ENCODE assay signal across 9 cellular contexts in the genomic region with DNA sequence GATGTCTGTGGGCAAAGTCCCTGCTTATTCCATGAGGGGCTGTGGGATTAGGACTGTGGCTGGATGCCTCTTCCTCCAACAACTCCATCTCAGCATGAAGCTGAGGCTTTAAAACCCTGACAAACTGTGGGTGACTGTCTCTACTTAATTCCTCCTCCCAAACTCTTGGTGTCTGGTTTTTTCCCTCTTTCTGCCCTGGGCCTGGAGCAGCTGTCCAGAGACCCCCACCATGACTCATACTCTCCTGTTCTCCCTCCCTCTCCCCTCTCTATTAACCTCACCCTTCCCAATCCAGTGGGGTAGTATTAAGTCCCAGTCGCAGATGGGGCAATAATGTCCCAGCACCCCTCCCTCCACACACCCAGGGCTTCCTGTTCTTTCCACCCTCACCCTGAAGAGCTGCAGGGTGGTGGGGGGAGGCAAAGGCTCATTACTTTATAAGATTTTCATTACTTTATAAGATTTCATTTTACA. TPM values are rescaled to one million over a fixed set of nuclear protein-coding genes. Genes with fewer than 3 reads are reported as not detected.
DNase-seq lines count a peak whose midpoint lies in the region; ATAC-seq and TF ChIP-seq lines count a peak whose summit lies in the region.
"Had no signal": no experiment of that assay in that cellular context is flagged by ENCODE, and none has a peak within 500 bp of the region (broad histone marks: within the 10 kb centered on the region; RNA-seq: fewer than 3 reads in every experiment).

No MANE protein-coding gene starts in this region.

- peak overlapping the region; percentile 78 to 95 (median 90); a peak in 17 of 20 replicates for H3K4me3 ChIP-seq in BLaER1 treated with 17β-estradiol and CSF1 and Interleukin-3, amounts not matched to agents 10 nM and 100 nM
- H3K4me3 ChIP-seq in Peyer's patch (peak overlapping the region; percentile 75 to 93 (median 86)), epithelial cell of proximal tubule (ENCODE audit: low read depth, low read length) (peak overlapping the region; percentile 97), neuronal stem cell (ENCODE audit: low read length in 2 of 2) (peak overlapping the region; percentile 63 to 98)

- H3K18ac ChIP-seq in neuronal stem cell (ENCODE audit: low read length), result no peak overlapping the region

- H4K8ac ChIP-seq in neuronal stem cell (ENCODE audit: low read depth, low read length), result no peak overlapping the region

- H3K9me3 ChIP-seq in BLaER1 treated with 17β-estradiol and CSF1 and Interleukin-3, amounts not matched to agents 10 nM and 100 nM (replicated peaks in 1 of 11), result no peaks in the 10 kb centered on the region
- H3K9me3 ChIP-seq in Peyer's patch (no peaks in the 10 kb centered on the region), neuronal stem cell (replicated peaks in 1 of 2; ENCODE audit: control insufficient read depth in 2 of 2, insufficient read depth in 1 of 2, low read depth in 1 of 2, low read length in 2 of 2) (no peaks in the 10 kb centered on the region)

- peak overlapping the region in 10 of 11 experiments; percentile 83 to 93 (median 88); a peak in 14 of 22 replicates for H3K9ac ChIP-seq in BLaER1 treated with 17β-estradiol and CSF1 and Interleukin-3, amounts not matched to agents 10 nM and 100 nM
- no peak overlapping the region for H3K9ac ChIP-seq in neuronal stem cell (ENCODE audit: low read depth, low read length, poor library complexity)
- H3K9ac ChIP-seq: KMS-11 had no signal

- ATAC-seq in GM18873 (IDR thresholded peaks at IDR 0.05; ENCODE audit: low FRiP score, unreplicated experiment), result no peak

- no peak overlapping the region for H2BK5ac ChIP-seq in neuronal stem cell (ENCODE audit: low read length)

- H2BK15ac ChIP-seq in neuronal stem cell (ENCODE audit: low read length), result no peak overlapping the region

- H3K23ac ChIP-seq in neuronal stem cell (ENCODE audit: low read depth, low read length, poor library complexity), result no peak overlapping the region

- DNase-seq in Peyer's patch, result peak in 1 of 3 donors; percentile 47
- DNase-seq in epithelial cell of proximal tubule (ENCODE audit: low read depth), result no peak
- no peak for DNase-seq in neuronal stem cell (ENCODE audit: low spot score)
- DNase-seq in NCI-H1048 (lab: John Stamatoyannopoulos, UW), result no peak
- no peak for DNase-seq in HUDEP-2 (lab: John Stamatoyannopoulos, UW; ENCODE audit: unreplicated experiment in 76 of 76)
- DNase-seq in NCI-H1694 treated with DMSO at 0.1 percent for 48 hours (lab: John Stamatoyannopoulos, UW), result no peak

- H3K27me3 ChIP-seq in BLaER1 treated with 17β-estradiol and CSF1 and Interleukin-3, amounts not matched to agents 10 nM and 100 nM, result no peaks in the 10 kb centered on the region; a peak in 1 of 22 replicates
- no peaks in the 10 kb centered on the region for H3K27me3 ChIP-seq in Peyer's patch
- no peaks in the 10 kb centered on the region for H3K27me3 ChIP-seq in neuronal stem cell (ENCODE audit: control insufficient read depth in 3 of 3, insufficient read depth in 3 of 3, low read depth in 1 of 3, low read length in 3 of 3)

- no peak overlapping the region for H2AK5ac ChIP-seq in neuronal stem cell (ENCODE audit: low read depth, low read length)

- peaks cover 0 to 21% (median 14%) of the 10 kb centered on the region in 11 experiments; a peak in 14 of 22 replicates for H3K36me3 ChIP-seq in BLaER1 treated with 17β-estradiol and CSF1 and Interleukin-3, amounts not matched to agents 10 nM and 100 nM
- H3K36me3 ChIP-seq in Peyer's patch (no peaks in the 10 kb centered on the region), neuronal stem cell (replicated peaks in 1 of 2; ENCODE audit: control insufficient read depth in 2 of 2, insufficient read depth in 2 of 2, low read length in 2 of 2) (peaks cover 2 to 19% of the 10 kb centered on the region in 2 donors)

- no peak overlapping the region for H2BK120ac ChIP-seq in neuronal stem cell (ENCODE audit: low read depth, low read length)

- no peak overlapping the region for H2BK12ac ChIP-seq in neuronal stem cell (ENCODE audit: low read length)

- TF ChIP-seq CTCF in Peyer's patch (IDR thresholded peaks at IDR 0.05) (no peak), epithelial cell of proximal tubule (conservative IDR thresholded peaks at IDR 0.05; ENCODE audit: low read depth, low read length) (no peak)

- no CpG with 5 or more reads among the region's 1 CpG for WGBS in neuronal stem cell (ENCODE audit: extremely low coverage in 2 of 2, insufficient read length in 2 of 2, insufficient replicate concordance in 1 of 2), 2 donors

- peak overlapping the region; percentile 83 to 99 (median 95) for H3K4me2 ChIP-seq in BLaER1 treated with 17β-estradiol and CSF1 and Interleukin-3, amounts not matched to agents 10 nM and 100 nM
- peak overlapping the region; percentile 74 for H3K4me2 ChIP-seq in neuronal stem cell (ENCODE audit: insufficient read depth, low read length, poor library complexity, severe bottlenecking)

- H4K20me1 ChIP-seq in BLaER1 treated with 17β-estradiol and CSF1 and Interleukin-3, amounts not matched to agents 10 nM and 100 nM, result no peaks in the 10 kb centered on the region; a peak in 1 of 22 replicates

- no peak for TF ChIP-seq POLR2A in Peyer's patch (IDR thresholded peaks at IDR 0.05)

- peak overlapping the region in 4 of 11 experiments; percentile 20 to 89 (median 80); a peak in 4 of 22 replicates for H3K27ac ChIP-seq in BLaER1 treated with 17β-estradiol and CSF1 and Interleukin-3, amounts not matched to agents 10 nM and 100 nM
- H3K27ac ChIP-seq in Peyer's patch (peak overlapping the region; percentile 87 to 93 (median 90)), neuronal stem cell (replicated peaks; ENCODE audit: low read length) (no peak overlapping the region)
- H3K27ac ChIP-seq: KMS-11 had no signal

- H3K4ac ChIP-seq in neuronal stem cell (ENCODE audit: low read length), result no peak overlapping the region

- H4K91ac ChIP-seq in neuronal stem cell (ENCODE audit: low read depth, low read length, poor library complexity), result no peak overlapping the region

- no peak overlapping the region for H3K14ac ChIP-seq in neuronal stem cell (ENCODE audit: low read length)

- peaks cover 41 to 58% (median 45%) of the 10 kb centered on the region in 10 experiments for H3K4me1 ChIP-seq in BLaER1 treated with 17β-estradiol and CSF1 and Interleukin-3, amounts not matched to agents 10 nM and 100 nM
- H3K4me1 ChIP-seq in Peyer's patch (peaks cover 0 to 30% (median 13%) of the 10 kb centered on the region in 4 donors), neuronal stem cell (ENCODE audit: control insufficient read depth in 2 of 2, insufficient read depth in 1 of 2, low read depth in 1 of 2, low read length in 2 of 2) (peaks cover 7 to 14% of the 10 kb centered on the region in 2 donors)

- H2AFZ ChIP-seq in neuronal stem cell (ENCODE audit: low read length), result no peak overlapping the region

- H3K79me1 ChIP-seq in neuronal stem cell (ENCODE audit: low read depth, low read length), result peaks cover 5% of the 10 kb centered on the region

RNA-seq across cellular contexts. Expression of a gene that starts 2.1 kb away (rescaled TPM):
- 10 to 100 TPM; 35.4 to 43.4 (median 43.0) TPM for total RNA-seq in Peyer's patch
- 24.7 and 41.5 TPM in 2 replicates for total RNA-seq in epithelial cell of proximal tubule
- 16.5 TPM for polyA plus RNA-seq in neuronal stem cell (2013, experiment 1 of 2)
- 16.1 TPM for polyA plus RNA-seq in neuronal stem cell (2013, experiment 2 of 2)

RNA-seq across cellular contexts. Expression of a gene that starts 11.3 kb away (rescaled TPM):
- total RNA-seq in Peyer's patch (10 to 100 TPM in 1 of 4 donors, 1 to 10 TPM in 3; 3.3 to 44.6 (median 5.2) TPM), epithelial cell of proximal tubule (1.2 and 1.3 TPM in 2 replicates)
- polyA plus RNA-seq in neuronal stem cell (2013, experiment 1 of 2), result 0.24 TPM
- 0.21 TPM for polyA plus RNA-seq in neuronal stem cell (2013, experiment 2 of 2)

RNA-seq across cellular contexts. Expression of a gene that starts 13.6 kb away (rescaled TPM):
- 10 to 100 TPM in 3 of 4 donors, 1 to 10 TPM in 1; 5.0 to 31.2 (median 24.2) TPM for total RNA-seq in Peyer's patch
- total RNA-seq in epithelial cell of proximal tubule, result 40.5 and 47.1 TPM in 2 replicates
- 36.2 TPM for polyA plus RNA-seq in neuronal stem cell (2013, experiment 1 of 2)
- polyA plus RNA-seq in neuronal stem cell (2013, experiment 2 of 2), result 35.5 TPM

RNA-seq across cellular contexts. Expression of a gene that starts 13.9 kb away (rescaled TPM):
- 10 to 100 TPM; 21.9 to 60.2 (median 44.9) TPM for total RNA-seq in Peyer's patch
- total RNA-seq in epithelial cell of proximal tubule, result 155 and 203 TPM in 2 replicates
- polyA plus RNA-seq in neuronal stem cell (2013, experiment 1 of 2), result 236 TPM
- 232 TPM for polyA plus RNA-seq in neuronal stem cell (2013, experiment 2 of 2)
